ENCODE assay signal across 8 cellular contexts in the genomic region with DNA sequence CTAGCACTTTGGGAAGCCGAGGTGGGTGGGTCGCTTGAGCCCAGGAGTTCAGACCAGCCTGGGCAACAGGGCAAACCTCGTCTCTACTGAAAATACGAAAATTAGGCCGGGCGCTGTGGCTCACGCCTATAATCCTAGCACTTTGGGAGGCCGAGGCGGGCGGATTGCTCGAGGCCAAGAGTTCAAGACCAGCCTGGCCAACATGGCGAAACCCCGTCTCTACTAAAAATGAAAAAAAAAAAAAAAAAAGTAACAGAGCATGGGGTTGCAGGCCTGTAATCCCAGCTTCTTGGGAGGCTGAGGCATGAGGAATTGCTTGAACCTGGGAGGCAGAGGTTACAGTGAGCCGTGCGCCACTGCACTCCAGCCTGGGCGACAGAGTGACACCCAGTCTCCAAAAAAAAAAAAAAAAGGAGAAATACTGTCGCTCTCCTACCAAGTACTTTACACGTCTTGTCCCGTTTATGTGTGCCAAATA. TPM values are rescaled to one million over a fixed set of nuclear protein-coding genes. Genes with fewer than 3 reads are reported as not detected.
A peak's percentile ranks its signal among the peaks of the same experiment; 100 is the strongest.
DNase-seq lines count a peak whose midpoint lies in the region; ATAC-seq, FAIRE-seq and TF ChIP-seq lines count a peak whose summit lies in the region.

No MANE protein-coding gene starts in this region.

- no peak overlapping the region for H2BK15ac ChIP-seq in H1 (ENCODE audit: low read length)

- ATAC-seq in HG03097 (IDR thresholded peaks at IDR 0.05; ENCODE audit: low FRiP score, unreplicated experiment): no peak

- H4K5ac ChIP-seq in H1 (ENCODE audit: insufficient read length, low read depth, low read length): no peak overlapping the region

- H2AFZ ChIP-seq in MM.1S (ENCODE audit: low read length): peak overlapping the region; percentile 96
- H2AFZ ChIP-seq in H1 (ENCODE audit: low read length): no peak overlapping the region
- H2AFZ ChIP-seq in neuron (ENCODE audit: low read depth, low read length): peak overlapping the region; percentile 81

- H3K79me1 ChIP-seq in H1 (ENCODE audit: low read depth, low read length): no peaks in the 10 kb centered on the region; the same call in 1 of the 2 replicates

- H3K23ac ChIP-seq in H1 (ENCODE audit: insufficient read length): no peak overlapping the region

- no peak overlapping the region; the same call in 1 of the 2 replicates for H3K18ac ChIP-seq in H1 (ENCODE audit: extremely low read depth, low read length)

- no peak overlapping the region for H2AK5ac ChIP-seq in H1 (ENCODE audit: low read depth, low read length)

- peaks cover 31% of the 10 kb centered on the region for H3K79me2 ChIP-seq in MM.1S (ENCODE audit: low read length)
- peaks cover 0 to 4% of the 10 kb centered on the region in 2 experiments; a peak in 2 of 4 replicates for H3K79me2 ChIP-seq in H1 (ENCODE audit: control insufficient read depth in 1 of 2, insufficient read depth in 2 of 2, low read length in 2 of 2)

- H3K9ac ChIP-seq in BLaER1 treated with 17β-estradiol and CSF1 and Interleukin-3, amounts not matched to agents 10 nM and 100 nM: peak overlapping the region in 9 of 11 experiments; percentile 75 to 85 (median 84); a peak in 13 of 22 replicates
- no peak overlapping the region for H3K9ac ChIP-seq in MM.1S (ENCODE audit: low read length)
- H3K9ac ChIP-seq in H1 (replicated peaks in 1 of 4; ENCODE audit: extremely low read depth in 1 of 4, low read depth in 3 of 4, low read length in 3 of 4): no peak overlapping the region; a peak in 1 of 7 replicates

- 20% methylated on average over 14 of the region's 19 CpGs; no CpG with 5 or more reads in 1 of the 2 experiments for WGBS in H1 (ENCODE audit: extremely low coverage in 1 of 2, insufficient coverage in 1 of 2, insufficient read length in 1 of 2, insufficient replicate concordance in 2 of 2, low coverage in 1 of 2, low lambda C conversion rate in 2 of 2, missing lambda C conversion rate in 1 of 2), 2 experiments

- no peaks in the 10 kb centered on the region for H3K27me3 ChIP-seq in BLaER1 treated with 17β-estradiol and CSF1 and Interleukin-3, amounts not matched to agents 10 nM and 100 nM
- no peaks in the 10 kb centered on the region for H3K27me3 ChIP-seq in MM.1S (replicated peaks; ENCODE audit: insufficient read depth, low read length)
- no peaks in the 10 kb centered on the region for H3K27me3 ChIP-seq in H1 (replicated peaks in 1 of 4; ENCODE audit: control insufficient read depth in 3 of 4, extremely low read depth in 1 of 4, insufficient read depth in 3 of 4, low read length in 3 of 4)
- H3K27me3 ChIP-seq in neuron (ENCODE audit: insufficient read depth, low read length): no peaks in the 10 kb centered on the region

- TF ChIP-seq POLR2A in H1 (IDR thresholded peaks at IDR 0.05; ENCODE audit: control extremely low read depth in 1 of 2, low read depth in 2 of 2, low read length in 2 of 2): no peak

- no peak overlapping the region for H4K8ac ChIP-seq in H1 (ENCODE audit: extremely low read depth, insufficient read depth, low read length)

- no peaks in the 10 kb centered on the region for H4K20me1 ChIP-seq in BLaER1 treated with 17β-estradiol and CSF1 and Interleukin-3, amounts not matched to agents 10 nM and 100 nM
- H4K20me1 ChIP-seq in MM.1S (ENCODE audit: insufficient read depth, low read length): no peaks in the 10 kb centered on the region
- no peaks in the 10 kb centered on the region for H4K20me1 ChIP-seq in H1 (replicated peaks in 1 of 2; ENCODE audit: control insufficient read depth in 1 of 2, insufficient read depth in 2 of 2, low read length in 2 of 2)

- H3K4me2 ChIP-seq in BLaER1 treated with 17β-estradiol and CSF1 and Interleukin-3, amounts not matched to agents 10 nM and 100 nM: peak overlapping the region; percentile 80 to 97 (median 91)
- peak overlapping the region; percentile 91 for H3K4me2 ChIP-seq in MM.1S (ENCODE audit: low read depth, low read length)
- peak overlapping the region; percentile 63 to 82 for H3K4me2 ChIP-seq in H1 (ENCODE audit: insufficient read depth in 1 of 2, low read depth in 2 of 2, low read length in 2 of 2)

- no peak overlapping the region for H3K14ac ChIP-seq in H1 (ENCODE audit: insufficient read length)

- peak overlapping the region in 5 of 11 experiments; percentile 30 to 84 (median 79); a peak in 8 of 22 replicates for H3K27ac ChIP-seq in BLaER1 treated with 17β-estradiol and CSF1 and Interleukin-3, amounts not matched to agents 10 nM and 100 nM
- H3K27ac ChIP-seq in MM.1S (ENCODE audit: low read length) (no peak overlapping the region), H1 (ENCODE audit: low read depth, low read length) (no peak overlapping the region; the same call in 1 of the 2 replicates)

- POLR2A ChIA-PET in H1 (lab: Charles Lee; ENCODE audit: partially characterized antibody): interaction anchor here (0.6 to 1.6 kb wide), 8 partner anchors 9 to 1302 kb away, joined by 3 to 5 read pairs (median 3); partner anchors contain the start of genes DTL and INTS7

- no peak overlapping the region for H4K91ac ChIP-seq in H1 (replicated peaks; ENCODE audit: insufficient read length, low read length)

- no peak for FAIRE-seq in H1 (lab: Jason Lieb, UNC)

- DNase-seq in MM.1S (no peak), H1 (ENCODE audit: low read depth in 1 of 2, low spot score in 2 of 2) (no peak), D341Med (ENCODE audit: low spot score) (no peak), iPS-NIHi7 (ENCODE audit: extremely low spot score) (no peak), NCI-H526 (lab: John Stamatoyannopoulos, UW) (no peak)

- peaks cover 7% of the 10 kb centered on the region; the same call in 1 of the 2 replicates for H3K23me2 ChIP-seq in H1 (ENCODE audit: low read depth, low read length)

- H3K56ac ChIP-seq in H1 (replicated peaks; ENCODE audit: insufficient read length, low read depth, low read length): no peak overlapping the region

- H3K36me3 ChIP-seq in BLaER1 treated with 17β-estradiol and CSF1 and Interleukin-3, amounts not matched to agents 10 nM and 100 nM: peaks cover 0 to 23% (median 18%) of the 10 kb centered on the region in 11 experiments; a peak in 17 of 22 replicates
- H3K36me3 ChIP-seq in MM.1S (replicated peaks; ENCODE audit: insufficient read depth, low read length): peaks cover 6% of the 10 kb centered on the region; the same call in 1 of the 2 replicates
- peaks cover 0 to 8% (median 1%) of the 10 kb centered on the region in 4 experiments; a peak in 3 of 8 replicates for H3K36me3 ChIP-seq in H1 (ENCODE audit: control insufficient read depth in 2 of 4, insufficient read depth in 4 of 4, low read length in 3 of 4)
- H3K36me3 ChIP-seq in neuron (ENCODE audit: insufficient read depth, low read length): peaks cover 8% of the 10 kb centered on the region

- H2BK120ac ChIP-seq in H1 (replicated peaks; ENCODE audit: low read depth, low read length): no peak overlapping the region

- no peak for TF ChIP-seq RAD21 in H1 (IDR thresholded peaks at IDR 0.05 in 1 of 2, conservative IDR thresholded peaks at IDR 0.05 in 1 of 2; ENCODE audit: low read depth in 2 of 2, low read length in 2 of 2)

- no peak for TF ChIP-seq EP300 in H1 (IDR thresholded peaks at IDR 0.05; ENCODE audit: borderline replicate concordance in 1 of 2, low read depth in 2 of 2, low read length in 2 of 2)

- no peaks in the 10 kb centered on the region for H3K9me2 ChIP-seq in MM.1S (replicated peaks; ENCODE audit: insufficient read depth, low read length)

- H3K4ac ChIP-seq in H1 (replicated peaks; ENCODE audit: insufficient read length, low read depth, low read length): no peak overlapping the region

- TF ChIP-seq CTCF in MM.1S (IDR thresholded peaks at IDR 0.05; ENCODE audit: low read length) (no peak), H1 (IDR thresholded peaks at IDR 0.05; ENCODE audit: control extremely low read depth in 1 of 3, insufficient read depth in 1 of 3, low read depth in 1 of 3, low read length in 3 of 3) (no peak)

- no peaks in the 10 kb centered on the region for H3K9me3 ChIP-seq in BLaER1 treated with 17β-estradiol and CSF1 and Interleukin-3, amounts not matched to agents 10 nM and 100 nM (replicated peaks in 1 of 11)
- H3K9me3 ChIP-seq in MM.1S (replicated peaks; ENCODE audit: insufficient read depth, low read length): no peaks in the 10 kb centered on the region
- no peaks in the 10 kb centered on the region for H3K9me3 ChIP-seq in H1 (ENCODE audit: insufficient read depth in 2 of 2, low read depth in 1 of 2, low read length in 1 of 2)
- no peaks in the 10 kb centered on the region for H3K9me3 ChIP-seq in neuron (ENCODE audit: low read length)

- CTCF ChIA-PET in H1 (lab: Charles Lee; ENCODE audit: partially characterized antibody): interaction anchor here (0.6 to 9.2 kb wide), 5 partner anchors 10 to 1178 kb away, joined by 3 to 65 read pairs (median 3); partner anchors contain the start of genes DTL and INTS7

- peak overlapping the region; percentile 72 to 90 (median 81) for H3K4me3 ChIP-seq in BLaER1 treated with 17β-estradiol and CSF1 and Interleukin-3, amounts not matched to agents 10 nM and 100 nM
- H3K4me3 ChIP-seq in MM.1S (ENCODE audit: low read length) (peak overlapping the region; percentile 89), H1 (ENCODE audit: extremely low read depth in 1 of 4, insufficient read depth in 2 of 4, low read depth in 3 of 4, low read length in 4 of 4) (peak overlapping the region; percentile 79 to 95 (median 81)), neuron (ENCODE audit: low read length) (peak overlapping the region; percentile 70)

- H3K4me1 ChIP-seq in BLaER1 treated with 17β-estradiol and CSF1 and Interleukin-3, amounts not matched to agents 10 nM and 100 nM: peaks cover 12 to 55% (median 33%) of the 10 kb centered on the region in 10 experiments
- peaks cover 35% of the 10 kb centered on the region for H3K4me1 ChIP-seq in MM.1S (ENCODE audit: low read length)
- peaks cover 0 to 7% (median 2%) of the 10 kb centered on the region in 4 experiments; a peak in 1 of 7 replicates for H3K4me1 ChIP-seq in H1 (replicated peaks in 1 of 4; ENCODE audit: control insufficient read depth in 3 of 4, insufficient read depth in 4 of 4, low read length in 3 of 4)
- peaks cover 14% of the 10 kb centered on the region for H3K4me1 ChIP-seq in neuron (ENCODE audit: insufficient read depth, low read length)

- peaks cover 23% of the 10 kb centered on the region for H3F3A ChIP-seq in MM.1S (ENCODE audit: insufficient read depth, low read length)

- no peak overlapping the region for H2BK20ac ChIP-seq in H1 (ENCODE audit: low read length)

- no peak overlapping the region for H2BK12ac ChIP-seq in H1 (ENCODE audit: low read depth, low read length)

- H2BK5ac ChIP-seq in H1 (ENCODE audit: low read depth, low read length): no peak overlapping the region

TF ChIP-seq in H1, 55 proteins besides CTCF, POLR2A, EP300 and RAD21 (continues in another document):
- no peak for TF ChIP-seq FOSL1 (IDR thresholded peaks at IDR 0.05; ENCODE audit: insufficient read depth, low read depth, low read length)

RNA-seq across cellular contexts. Expression of gene NEK2, which starts 0.7 kb away (rescaled TPM):
- total RNA-seq in H1 (2021; fragmentation: NEBNext Ultra II Directional; extraction: Animal tissue kit (Norgen Biotek cat#: 25700)): 19.7 and 22.9 TPM in 2 replicates
- polyA plus RNA-seq in H1 (2011; rRNA removed): 6.9 and 8.4 TPM in 2 replicates
- polyA plus RNA-seq in H1 (2011; cell fraction: cytosol; rRNA removed): 15.0 TPM
- polyA plus RNA-seq in H1 (2011; cell fraction: nucleus; rRNA removed): 5.8 TPM
- 17.6 to 25.2 TPM (median 19.4 TPM) in 4 replicates for polyA plus RNA-seq in H1 (2012, experiment 1 of 2)
- 1.6 TPM for polyA plus RNA-seq in H1 (2012, experiment 2 of 2)
- polyA plus RNA-seq in H1 (2013, experiment 1 of 2): 11.2 TPM
- 11.3 TPM for polyA plus RNA-seq in H1 (2013, experiment 2 of 2)
- polyA minus RNA-seq in H1 (2011; rRNA and poly(A)+ RNA removed): 15.9 and 16.6 TPM in 2 replicates
- polyA minus RNA-seq in H1 (2011; cell fraction: cytosol; rRNA and poly(A)+ RNA removed): 15.5 TPM
- polyA minus RNA-seq in H1 (2011; cell fraction: nucleus; rRNA and poly(A)+ RNA removed): 11.2 TPM

Comparison
In these comparisons a context has a peak if more than half of its experiments do, and no peak if none do; other contexts are left out.
1. H3K9ac ChIP-seq: peak in BLaER1 treated with 17β-estradiol and CSF1 and Interleukin-3, amounts not matched to agents 10 nM and 100 nM (9 of 11); none in MM.1S (single experiment) and H1 (0 of 4).
2. Peak in every context shown above with its lines, with median percentiles within 50 percentile points of each other: H3K4me2 ChIP-seq and H3K4me3 ChIP-seq.